ENCODE assay signal across 6 cellular contexts in the genomic region with DNA sequence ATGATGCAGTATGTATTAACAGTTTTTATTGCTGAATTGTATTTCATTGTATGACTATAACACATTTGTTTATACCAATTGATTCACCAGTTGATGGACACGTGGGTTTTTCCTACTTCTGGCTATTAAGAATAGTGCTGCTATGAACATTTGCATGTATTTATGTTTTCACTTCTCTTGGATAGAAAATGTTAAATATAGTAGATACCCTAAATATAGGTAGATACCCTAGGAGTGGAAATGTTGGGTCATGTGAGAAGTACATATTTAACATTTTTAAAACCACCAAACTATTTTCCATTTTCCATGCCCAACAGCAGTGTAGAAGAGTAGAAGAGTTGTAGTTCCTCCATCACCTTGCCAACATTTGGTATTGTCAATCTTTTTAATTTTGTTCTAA.
"Had no signal": no experiment of that assay in that cellular context is flagged by ENCODE, and none has a peak within 500 bp of the region (broad histone marks: within the 10 kb centered on the region; RNA-seq: fewer than 3 reads in every experiment).

No MANE protein-coding gene starts in this region.

- FAIRE-seq: GM12891, GM12892, GM18507, GM19239 had no signal

- DNase-seq: GDM1, GF-D8 had no signal
